In genomic region chr22:39567135-39567946, GRCh38 we compare ENCODE assay signal across 15 cellular contexts. TPM values are rescaled to one million over a fixed set of nuclear protein-coding genes. Genes with fewer than 3 reads are reported as not detected.
DNase-seq lines count a peak whose midpoint lies in the region; ATAC-seq, FAIRE-seq and TF ChIP-seq lines count a peak whose summit lies in the region.
"Had no signal": no experiment of that assay in that cellular context is flagged by ENCODE, and none has a peak within 500 bp of the region (broad histone marks: within the 10 kb centered on the region; RNA-seq: fewer than 3 reads in every experiment).

No MANE protein-coding gene starts in this region.

- H3K4me2 ChIP-seq in osteoblast (ENCODE audit: insufficient read depth, low read length) (no peak overlapping the region), hepatocyte (no peak overlapping the region)

- H3K4me3 ChIP-seq in osteoblast (ENCODE audit: insufficient read depth, low read length): no peak overlapping the region
- no peak overlapping the region for H3K4me3 ChIP-seq in hepatocyte

- H3K27ac ChIP-seq in osteoblast (ENCODE audit: low read depth, low read length) (no peak overlapping the region), hepatocyte (no peak overlapping the region)
- H3K27ac ChIP-seq: C4-2B had no signal

- no peak for ATAC-seq in HG03196 (IDR thresholded peaks at IDR 0.05; ENCODE audit: unreplicated experiment)
- ATAC-seq in HG03565 (IDR thresholded peaks at IDR 0.05; ENCODE audit: unreplicated experiment): no peak

- no peaks in the 10 kb centered on the region for H3K9me2 ChIP-seq in hepatocyte (replicated peaks; ENCODE audit: insufficient read depth)

- no peak for TF ChIP-seq CTCF in osteoblast (IDR thresholded peaks at IDR 0.05; ENCODE audit: extremely low read depth, low read depth, low read length)
- TF ChIP-seq CTCF in hepatocyte (IDR thresholded peaks at IDR 0.05; ENCODE audit: poor library complexity): no peak

- H3K4me1 ChIP-seq in osteoblast (ENCODE audit: insufficient read depth, low read length): no peaks in the 10 kb centered on the region
- H3K4me1 ChIP-seq in hepatocyte (ENCODE audit: insufficient read depth): no peaks in the 10 kb centered on the region

- peak; percentile 17 for DNase-seq in COLO668 (lab: John Stamatoyannopoulos, UW; ENCODE audit: unreplicated experiment)
- DNase-seq in T-helper 2 cell: peak in 3 of 5 experiments; percentile 15 to 86 (median 17)
- peak; percentile 3 for DNase-seq in activated gamma-delta T cell treated with anti-CD3 and anti-CD28 coated beads, Interleukin-2, amount 50 U/mL, for 16 hours (ENCODE audit: low read depth)
- peak; percentile 65 for DNase-seq in osteoblast (ENCODE audit: insufficient read length, low spot score, missing footprints)
- DNase-seq in hepatocyte (ENCODE audit: low spot score): no peak
- no peak for DNase-seq in GM19239 (ENCODE audit: insufficient read length, low spot score)
- DNase-seq: HCEC 1CT, hippocampal formation, NCI-H774 had no signal

- WGBS in hepatocyte (ENCODE audit: low lambda C conversion rate, missing lambda C conversion rate): 71% methylated on average over 14 of the region's 14 CpGs

- H3K79me2 ChIP-seq in osteoblast (ENCODE audit: insufficient read depth, low read length): no peaks in the 10 kb centered on the region
- no peaks in the 10 kb centered on the region for H3K79me2 ChIP-seq in hepatocyte

- H3K9me3 ChIP-seq in osteoblast (ENCODE audit: low read depth, low read length) (no peaks in the 10 kb centered on the region), hepatocyte (ENCODE audit: low read depth) (no peaks in the 10 kb centered on the region)

- H3K27me3 ChIP-seq in osteoblast (ENCODE audit: insufficient read depth, low read length): no peaks in the 10 kb centered on the region
- no peaks in the 10 kb centered on the region for H3K27me3 ChIP-seq in hepatocyte

- no peak overlapping the region for H2AFZ ChIP-seq in osteoblast (ENCODE audit: low read length)
- H2AFZ ChIP-seq in hepatocyte: no peak overlapping the region

- H3K36me3 ChIP-seq in osteoblast (ENCODE audit: insufficient read depth, low read length) (no peaks in the 10 kb centered on the region), hepatocyte (replicated peaks; ENCODE audit: insufficient read depth, low read depth) (no peaks in the 10 kb centered on the region)

- H4K20me1 ChIP-seq in osteoblast (ENCODE audit: insufficient read depth, low read length) (no peaks in the 10 kb centered on the region), hepatocyte (ENCODE audit: insufficient read depth, poor library complexity, severe bottlenecking) (no peaks in the 10 kb centered on the region)

- FAIRE-seq in GM19239 (lab: Jason Lieb, UNC): no peak
- FAIRE-seq: colon, TTC549 had no signal

RNA-seq across cellular contexts. Expression of gene CACNA1I, which starts 3.2 kb away (rescaled TPM):
- under 0.01 TPM in 2 replicates for total RNA-seq in osteoblast
- 0.16 and 0.17 TPM in 2 replicates for total RNA-seq in hepatocyte
- polyA plus RNA-seq in hepatocyte: 0.10 and 0.21 TPM in 2 replicates
- total RNA-seq: HT1080 had no signal

RNA-seq across cellular contexts. Expression of gene RPS19BP1, which starts 34.8 kb away (rescaled TPM):
- 25.9 and 34.7 TPM in 2 replicates for total RNA-seq in osteoblast
- 82.9 and 84.0 TPM in 2 replicates for total RNA-seq in hepatocyte
- 117 and 118 TPM in 2 replicates for polyA plus RNA-seq in hepatocyte

RNA-seq across cellular contexts. Expression of gene ATF4, which starts 47.0 kb away (rescaled TPM):
- total RNA-seq in osteoblast (494 and 590 TPM in 2 replicates), hepatocyte (231 and 271 TPM in 2 replicates)
- 144 and 170 TPM in 2 replicates for polyA plus RNA-seq in hepatocyte

Comparison
In these comparisons a context has a peak if more than half of its experiments do, and no peak if none do; other contexts are left out.
1. DNase-seq: peak in COLO668 (single experiment), T-helper 2 cell (3 of 5), activated gamma-delta T cell treated with anti-CD3 and anti-CD28 coated beads, Interleukin-2, amount 50 U/mL, for 16 hours (single experiment) and osteoblast (single experiment); none in hepatocyte (single experiment) and GM19239 (single experiment).